ENCODE assay signal across 13 cellular contexts in the genomic region with DNA sequence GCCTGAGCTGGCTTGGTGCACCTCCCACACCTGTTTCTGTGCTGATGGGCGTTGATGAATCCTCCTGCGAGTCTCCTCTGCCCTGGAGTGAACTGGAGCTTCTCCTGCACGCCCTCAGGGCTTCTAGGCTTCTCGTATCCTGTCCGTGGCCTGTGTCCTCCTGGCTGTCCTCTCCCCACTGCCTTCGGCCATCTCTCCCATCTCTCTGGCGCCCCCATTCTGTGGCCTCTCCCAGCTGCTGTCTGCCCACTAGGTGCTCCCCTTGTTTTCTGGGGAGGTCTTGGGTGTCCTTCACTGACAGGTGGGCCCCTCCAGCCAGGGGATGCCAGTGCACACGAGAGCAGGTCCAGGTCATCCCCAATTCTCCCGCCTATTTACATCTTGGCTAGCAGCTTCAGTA. TPM values are rescaled to one million over a fixed set of nuclear protein-coding genes. Genes with fewer than 3 reads are reported as not detected.
DNase-seq lines count a peak whose midpoint lies in the region; ATAC-seq and TF ChIP-seq lines count a peak whose summit lies in the region.
"Had no signal": no experiment of that assay in that cellular context is flagged by ENCODE, and none has a peak within 500 bp of the region (broad histone marks: within the 10 kb centered on the region; RNA-seq: fewer than 3 reads in every experiment).

No MANE protein-coding gene starts in this region.

- WGBS in heart right ventricle, 2 donors = 63 to 75% methylated on average over 9 of the region's 9 CpGs

- H3K36me3 ChIP-seq in cardiac muscle cell = no peaks in the 10 kb centered on the region
- H3K36me3 ChIP-seq in heart right ventricle = no peaks in the 10 kb centered on the region
- no peaks in the 10 kb centered on the region for H3K36me3 ChIP-seq in MM.1S (replicated peaks; ENCODE audit: insufficient read depth, low read length)

- H3K4me1 ChIP-seq in cardiac muscle cell (ENCODE audit: low read depth) (no peaks in the 10 kb centered on the region), heart right ventricle (no peaks in the 10 kb centered on the region), MM.1S (ENCODE audit: low read length) (no peaks in the 10 kb centered on the region)

- H3K9me3 ChIP-seq in cardiac muscle cell (ENCODE audit: low read depth) = no peaks in the 10 kb centered on the region
- peaks cover 0 to 4% (median 0%) of the 10 kb centered on the region in 11 donors for H3K9me3 ChIP-seq in heart right ventricle
- no peaks in the 10 kb centered on the region for H3K9me3 ChIP-seq in MM.1S (replicated peaks; ENCODE audit: insufficient read depth, low read length)

- intact Hi-C loops in heart right ventricle (cut with DNase I) = no loop called here

- TF ChIP-seq CTCF in cardiac muscle cell (IDR thresholded peaks at IDR 0.05; ENCODE audit: low read depth, low read length) = peak; percentile 12
- TF ChIP-seq CTCF in heart right ventricle (IDR thresholded peaks at IDR 0.05) = no peak
- TF ChIP-seq CTCF in MM.1S (IDR thresholded peaks at IDR 0.05; ENCODE audit: low read length) = 0 out of 2 replicates have a peak, but pooled peaks have one; percentile 8
- peak; percentile 17 for TF ChIP-seq CTCF in chondrocyte (IDR thresholded peaks at IDR 0.05)
- TF ChIP-seq CTCF in retinal pigment epithelial cell (conservative IDR thresholded peaks at IDR 0.05; ENCODE audit: low read depth, low read length) = peak; percentile 42

- H3K4me3 Mint-ChIP-seq in chondrocyte (ENCODE audit: unreplicated experiment) = no peak overlapping the region
- H3K4me3 Mint-ChIP-seq: activated CD8-positive, alpha-beta T cell treated with anti-CD3 and anti-CD28 coated beads for 36 hours; B cell; stimulated activated memory B cell treated with anti-CD40 and anti-IgM and Interleukin-4, amounts not matched to agents 10 μg/mL and 1 μg/mL and 100 μg/mL, for 72 hours had no signal

- no peaks in the 10 kb centered on the region for H3K9me3 Mint-ChIP-seq in chondrocyte (ENCODE audit: low read depth)
- H3K9me3 Mint-ChIP-seq: activated CD8-positive, alpha-beta T cell treated with anti-CD3 and anti-CD28 coated beads for 36 hours; stimulated activated memory B cell treated with anti-CD40 and anti-IgM and Interleukin-4, amounts not matched to agents 10 μg/mL and 1 μg/mL and 100 μg/mL, for 72 hours had no signal

- H3K4me3 ChIP-seq in cardiac muscle cell (no peak overlapping the region), heart right ventricle (no peak overlapping the region), MM.1S (ENCODE audit: low read length) (no peak overlapping the region), retinal pigment epithelial cell (ENCODE audit: low read length) (no peak overlapping the region)

- H3F3A ChIP-seq in MM.1S (ENCODE audit: insufficient read depth, low read length) = no peaks in the 10 kb centered on the region

- no peaks in the 10 kb centered on the region for H3K79me2 ChIP-seq in MM.1S (ENCODE audit: low read length)

- no peak overlapping the region for H3K27ac Mint-ChIP-seq in chondrocyte (ENCODE audit: unreplicated experiment)
- H3K27ac Mint-ChIP-seq: activated CD8-positive, alpha-beta T cell treated with anti-CD3 and anti-CD28 coated beads for 36 hours; B cell; stimulated activated memory B cell treated with anti-CD40 and anti-IgM and Interleukin-4, amounts not matched to agents 10 μg/mL and 1 μg/mL and 100 μg/mL, for 72 hours had no signal

- ATAC-seq in heart right ventricle = no peak
- ATAC-seq in GM18520 (IDR thresholded peaks at IDR 0.05; ENCODE audit: unreplicated experiment) = no peak
- no peak for ATAC-seq in HG03135 (IDR thresholded peaks at IDR 0.05; ENCODE audit: unreplicated experiment)
- ATAC-seq: activated CD8-positive, alpha-beta T cell treated with anti-CD3 and anti-CD28 coated beads for 36 hours; stimulated activated memory B cell treated with anti-CD40 and anti-IgM and Interleukin-4, amounts not matched to agents 10 μg/mL and 1 μg/mL and 100 μg/mL, for 72 hours had no signal

- no peak overlapping the region for H3K9ac ChIP-seq in MM.1S (ENCODE audit: low read length)

- peaks cover 4% of the 10 kb centered on the region for H3K36me3 Mint-ChIP-seq in chondrocyte (ENCODE audit: low read depth)

- H3K4me1 Mint-ChIP-seq in chondrocyte (ENCODE audit: low read depth) = peaks cover 9% of the 10 kb centered on the region

- H3K27me3 Mint-ChIP-seq in chondrocyte (ENCODE audit: low read depth) = no peaks in the 10 kb centered on the region

- H3K27me3 ChIP-seq in cardiac muscle cell (no peaks in the 10 kb centered on the region), heart right ventricle (peaks cover 0 to 45% (median 33%) of the 10 kb centered on the region in 7 donors), MM.1S (replicated peaks; ENCODE audit: insufficient read depth, low read length) (peaks cover 5% of the 10 kb centered on the region; the same call in 1 of the 2 replicates)

- no peak overlapping the region for H2AFZ ChIP-seq in MM.1S (ENCODE audit: low read length)

- H4K20me1 ChIP-seq in MM.1S (ENCODE audit: insufficient read depth, low read length) = no peaks in the 10 kb centered on the region

- DNase-seq in cardiac muscle cell (ENCODE audit: low read depth in 1 of 2, low spot score in 1 of 2) (no peak), heart right ventricle (no peak), MM.1S (no peak), chondrocyte (ENCODE audit: low spot score) (no peak), retinal pigment epithelial cell (ENCODE audit: low read depth) (no peak), NCI-H187 (lab: John Stamatoyannopoulos, UW) (no peak)
- DNase-seq: activated CD8-positive, alpha-beta T cell treated with anti-CD3 and anti-CD28 coated beads for 36 hours; NCI-H187 treated with DMSO at 0.1 percent for 48 hours; stimulated activated CD4-positive, alpha-beta T cell treated with anti-CD3 and anti-CD28 coated beads, Interleukin-2, amount 100 ng/mL, for 24 hours had no signal

- no peaks in the 10 kb centered on the region for H3K9me2 ChIP-seq in MM.1S (replicated peaks; ENCODE audit: insufficient read depth, low read length)

- H3K4me2 ChIP-seq in MM.1S (ENCODE audit: low read depth, low read length) = no peak overlapping the region

- H3K27ac ChIP-seq in cardiac muscle cell (no peak overlapping the region), heart right ventricle (no peak overlapping the region), MM.1S (ENCODE audit: low read length) (no peak overlapping the region)

RNA-seq across cellular contexts. Expression of gene AHRR, which starts 28.8 kb away (rescaled TPM):
- 1.2 and 1.4 TPM in 2 replicates for total RNA-seq in cardiac muscle cell
- 0.34 and 0.99 TPM in 2 replicates for polyA plus RNA-seq in cardiac muscle cell
- total RNA-seq in heart right ventricle = 1 to 10 TPM in 1 of 10 donors, under 1 TPM in 7, not detected in 2; 0.07 to 1.2 (median 0.46) TPM
- under 1 TPM; 0.07 to 0.15 TPM for polyA plus RNA-seq in heart right ventricle
- total RNA-seq in chondrocyte = 9.3 to 17.3 TPM (median 13.4 TPM) in 3 replicates

Comparison
In these comparisons a context has a peak if more than half of its experiments do, and no peak if none do; other contexts are left out.
1. CTCF ChIP-seq: peak in cardiac muscle cell (single experiment), MM.1S (single experiment), chondrocyte (single experiment) and retinal pigment epithelial cell (single experiment); none in heart right ventricle (0 of 9).